In the genomic region with DNA sequence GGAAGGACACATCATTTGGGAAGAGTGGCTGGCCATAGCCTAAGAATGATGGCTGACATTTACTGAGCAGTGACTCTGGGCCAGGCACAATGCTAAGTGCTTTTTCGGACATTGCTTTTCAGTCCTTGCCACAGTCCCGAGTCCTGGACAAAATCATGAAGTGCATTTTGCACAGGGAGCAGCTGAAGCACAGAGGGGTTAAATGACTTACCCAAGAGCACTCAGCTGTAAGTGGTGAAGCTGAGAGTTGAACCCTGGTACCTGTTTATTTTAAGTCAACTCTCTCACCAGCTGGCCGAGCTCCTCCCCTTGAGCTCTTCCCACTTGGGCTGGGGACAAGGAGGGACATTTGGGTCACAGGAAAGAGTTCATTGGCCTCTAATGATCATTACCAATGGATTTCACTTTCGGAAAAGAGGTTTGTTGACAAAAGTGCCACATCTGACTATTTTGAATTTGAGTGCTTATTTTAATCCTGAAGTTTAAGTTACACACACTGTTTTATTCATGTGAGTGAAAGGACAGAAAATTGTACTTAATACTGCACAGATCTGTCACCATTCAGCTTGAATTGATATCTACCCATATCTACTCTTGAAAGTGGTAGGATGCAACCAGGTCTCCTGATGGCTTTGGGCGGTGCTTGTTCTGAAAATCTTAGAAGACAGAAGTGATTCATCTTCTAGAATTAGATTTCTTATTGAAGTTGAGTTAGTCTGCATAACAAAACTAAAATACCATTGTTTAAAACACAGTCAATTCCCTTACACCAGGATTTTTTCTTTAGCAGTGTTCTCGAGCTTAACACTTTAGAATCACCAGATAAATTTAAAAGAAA, we compare ENCODE assay signal across 13 cellular contexts.
A peak's percentile ranks its signal among the peaks of the same experiment; 100 is the strongest.
DNase-seq lines count a peak whose midpoint lies in the region; ATAC-seq, FAIRE-seq and TF ChIP-seq lines count a peak whose summit lies in the region.
"Had no signal": no experiment of that assay in that cellular context is flagged by ENCODE, and none has a peak within 500 bp of the region (broad histone marks: within the 10 kb centered on the region; RNA-seq: fewer than 3 reads in every experiment).

No MANE protein-coding gene starts in this region.

- peak overlapping the region; percentile 78 for H2AFZ ChIP-seq in K562 (ENCODE audit: low read depth, low read length)
- peak overlapping the region; percentile 79 for H2AFZ ChIP-seq in smooth muscle cell (ENCODE audit: low read depth)

- TF ChIP-seq CTCF in C4-2B (conservative IDR thresholded peaks at IDR 0.05), result no peak
- TF ChIP-seq CTCF in K562 (IDR thresholded peaks at IDR 0.05 in 2 of 3, conservative IDR thresholded peaks at IDR 0.05 in 1 of 3; ENCODE audit: insufficient read depth in 2 of 3, low read depth in 1 of 3, low read length in 3 of 3), result no peak
- TF ChIP-seq CTCF in smooth muscle cell (IDR thresholded peaks at IDR 0.05; ENCODE audit: borderline replicate concordance, insufficient read depth, poor library complexity, severe bottlenecking), result no peak

- POLR2A ChIA-PET in K562 (lab: Yijun Ruan, JAX), result interaction anchor here (0.7 to 1.9 kb wide), 3 partner anchors 9 to 135 kb away, joined by 3 to 7 read pairs (median 3); no protein-coding TSS in a partner anchor

- no peaks in the 10 kb centered on the region for H3K36me3 ChIP-seq in K562 (ENCODE audit: control insufficient read depth, insufficient read depth, low read length)
- H3K36me3 ChIP-seq in smooth muscle cell (ENCODE audit: low read depth), result no peaks in the 10 kb centered on the region
- H3K36me3 ChIP-seq: BLaER1, left ventricle myocardium inferior, thyroid gland had no signal

- no TSS peak for BruUV-seq in K562 (replicated peaks; lab: Mats Ljungman, UMichigan)

- in situ Hi-C loops in K562 (cut with MboI), result no loop called here

- H3K27ac ChIP-seq in C4-2B, result peak overlapping the region; percentile 81
- peak overlapping the region; percentile 55 for H3K27ac ChIP-seq in K562 (ENCODE audit: extremely low read depth, low read depth, low read length)
- H3K27ac ChIP-seq in layer of hippocampus (ENCODE audit: low read depth, low read length), result peak overlapping the region; percentile 91
- H3K27ac ChIP-seq in smooth muscle cell (ENCODE audit: low read depth), result peak overlapping the region; percentile 84
- H3K27ac ChIP-seq: BLaER1, thyroid gland had no signal

- CTCF ChIA-PET in K562 (lab: Yijun Ruan, JAX; ENCODE audit: low intra/inter-chr PET ratio), result no interaction called here

- H4K20me1 ChIP-seq in K562 (replicated peaks; ENCODE audit: control insufficient read depth, insufficient read depth, low read length), result no peaks in the 10 kb centered on the region
- no peaks in the 10 kb centered on the region for H4K20me1 ChIP-seq in smooth muscle cell (ENCODE audit: low read depth)
- H4K20me1 ChIP-seq: BLaER1 had no signal

- TF ChIP-seq RAD21 in K562 (CRISPR knock-in tag; conservative IDR thresholded peaks at IDR 0.05 in 1 of 2, IDR thresholded peaks at IDR 0.05 in 1 of 2), result no peak

- no peak for TF ChIP-seq POLR2A in K562 (conservative IDR thresholded peaks at IDR 0.05)

- intact Hi-C loops in K562 (cut with micrococcal nuclease), result no loop called here

- H3K4me2 ChIP-seq in K562 (ENCODE audit: insufficient read depth, low read length), result peak overlapping the region; percentile 86
- H3K4me2 ChIP-seq in smooth muscle cell, result peak overlapping the region; percentile 79
- H3K4me2 ChIP-seq: BLaER1 had no signal

- no peak for DNase-seq in K562 (ENCODE audit: extremely low read depth in 1 of 4, low spot score in 3 of 4)
- DNase-seq in smooth muscle cell (lab: John Stamatoyannopoulos, UW; ENCODE audit: unreplicated experiment), result no peak
- no peak for DNase-seq in HUDEP-2 (lab: John Stamatoyannopoulos, UW; ENCODE audit: unreplicated experiment in 76 of 76)
- no peak for DNase-seq in NCI-H2029 treated with DMSO at 0.1 percent for 48 hours (lab: John Stamatoyannopoulos, UW)
- DNase-seq in SIG-M5 (lab: John Stamatoyannopoulos, UW), result no peak
- DNase-seq: activated gamma-delta T cell treated with Interleukin-2 at 50 U/mL for 16 hours; stimulated activated CD4-positive, alpha-beta T cell treated with anti-CD3 and anti-CD28 coated beads, Interleukin-12 subunit alpha, Interleukin-12 subunit beta, amount 100 ng/mL, for 4 hours had no signal

- H3K4me1 ChIP-seq in K562 (replicated peaks in 1 of 2; ENCODE audit: control insufficient read depth in 2 of 2, insufficient read depth in 2 of 2, low read length in 2 of 2), result peaks cover 9 to 53% of the 10 kb centered on the region in 2 experiments; a peak in 4 of 5 replicates
- no peaks in the 10 kb centered on the region for H3K4me1 ChIP-seq in smooth muscle cell (ENCODE audit: low read depth)

- peak overlapping the region; percentile 31 for H3K4me3 ChIP-seq in K562
- H3K4me3 ChIP-seq in smooth muscle cell, result no peak overlapping the region
- H3K4me3 ChIP-seq: BLaER1, thyroid gland had no signal

- H3K9ac ChIP-seq in K562 (ENCODE audit: insufficient read depth in 1 of 2, low read depth in 2 of 2, low read length in 2 of 2) (peak overlapping the region in 1 of 2 experiments; percentile 50; a peak in 2 of 4 replicates), smooth muscle cell (ENCODE audit: low read depth) (peak overlapping the region; percentile 63)
- H3K9ac ChIP-seq: BLaER1 had no signal

- H3K27me3 ChIP-seq in K562 (ENCODE audit: control insufficient read depth in 2 of 2, insufficient read depth in 2 of 2, low read length in 2 of 2), result no peaks in the 10 kb centered on the region
- no peaks in the 10 kb centered on the region for H3K27me3 ChIP-seq in layer of hippocampus (ENCODE audit: control insufficient read depth, insufficient read depth, low read length)
- no peaks in the 10 kb centered on the region for H3K27me3 ChIP-seq in smooth muscle cell (ENCODE audit: low read depth)
- H3K27me3 ChIP-seq: BLaER1, thyroid gland had no signal

- H3K9me1 ChIP-seq in K562 (ENCODE audit: control insufficient read depth, insufficient read depth, low read length), result no peaks in the 10 kb centered on the region

- H3K9me3 ChIP-seq in K562 (replicated peaks; ENCODE audit: control insufficient read depth, insufficient read depth, low read depth, low read length) (0 out of 2 replicates have a peak, but pooled peaks cover 2% of the 10 kb centered on the region), smooth muscle cell (replicated peaks; ENCODE audit: low read depth) (no peaks in the 10 kb centered on the region)
- H3K9me3 ChIP-seq: left ventricle myocardium inferior, thyroid gland had no signal

- TF ChIP-seq EP300 in K562 (IDR thresholded peaks at IDR 0.05; ENCODE audit: low read length), result no peak

- 69% methylated on average over 5 of the region's 6 CpGs for WGBS in K562 (ENCODE audit: insufficient coverage, low coverage, missing lambda C conversion rate)
- 93% methylated on average over 6 of the region's 6 CpGs for WGBS in smooth muscle cell (ENCODE audit: low lambda C conversion rate)

- FAIRE-seq in K562 (lab: Jason Lieb, UNC), result peak; percentile 58

- ATAC-seq in K562, result no peak
- ATAC-seq in HG03045 (IDR thresholded peaks at IDR 0.05; ENCODE audit: unreplicated experiment), result no peak

- peaks cover 17% of the 10 kb centered on the region for H3F3A ChIP-seq in smooth muscle cell (ENCODE audit: low read depth)

- no peaks in the 10 kb centered on the region; the same call in 2 of the 3 replicates for H3K79me2 ChIP-seq in K562 (ENCODE audit: control insufficient read depth, insufficient read depth, low read length)
- no peaks in the 10 kb centered on the region for H3K79me2 ChIP-seq in smooth muscle cell (ENCODE audit: low read depth)

TF ChIP-seq in K562, 482 proteins besides CTCF, POLR2A, EP300 and RAD21 (continues in another document):
- TF ChIP-seq, protein P1, sequence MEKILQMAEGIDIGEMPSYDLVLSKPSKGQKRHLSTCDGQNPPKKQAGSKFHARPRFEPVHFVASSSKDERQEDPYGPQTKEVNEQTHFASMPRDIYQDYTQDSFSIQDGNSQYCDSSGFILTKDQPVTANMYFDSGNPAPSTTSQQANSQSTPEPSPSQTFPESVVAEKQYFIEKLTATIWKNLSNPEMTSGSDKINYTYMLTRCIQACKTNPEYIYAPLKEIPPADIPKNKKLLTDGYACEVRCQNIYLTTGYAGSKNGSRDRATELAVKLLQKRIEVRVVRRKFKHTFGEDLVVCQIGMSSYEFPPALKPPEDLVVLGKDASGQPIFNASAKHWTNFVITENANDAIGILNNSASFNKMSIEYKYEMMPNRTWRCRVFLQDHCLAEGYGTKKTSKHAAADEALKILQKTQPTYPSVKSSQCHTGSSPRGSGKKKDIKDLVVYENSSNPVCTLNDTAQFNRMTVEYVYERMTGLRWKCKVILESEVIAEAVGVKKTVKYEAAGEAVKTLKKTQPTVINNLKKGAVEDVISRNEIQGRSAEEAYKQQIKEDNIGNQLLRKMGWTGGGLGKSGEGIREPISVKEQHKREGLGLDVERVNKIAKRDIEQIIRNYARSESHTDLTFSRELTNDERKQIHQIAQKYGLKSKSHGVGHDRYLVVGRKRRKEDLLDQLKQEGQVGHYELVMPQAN (IDR thresholded peaks at IDR 0.05; ENCODE audit: borderline replicate concordance), result no peak
- TF ChIP-seq BACH1 (tag; IDR thresholded peaks at IDR 0.05), result 0 out of 2 replicates have a peak, but pooled peaks have one; percentile 8
- TF ChIP-seq NR2C1 (IDR thresholded peaks at IDR 0.05), result no peak
- 0 out of 2 replicates have a peak, but pooled peaks have one; percentile 6 for TF ChIP-seq NR2C1 (tag; IDR thresholded peaks at IDR 0.05)
- no peak for TF ChIP-seq ZBTB17 (CRISPR knock-in tag; IDR thresholded peaks at IDR 0.05)
- TF ChIP-seq JUND (IDR thresholded peaks at IDR 0.05; ENCODE audit: borderline replicate concordance, low read depth, low read length), result no peak
- TF ChIP-seq JUND (tag; IDR thresholded peaks at IDR 0.05; ENCODE audit: borderline replicate concordance, low read depth, low read length), result no peak
